8 cellular contexts compared by ENCODE assay signal in the genomic region with DNA sequence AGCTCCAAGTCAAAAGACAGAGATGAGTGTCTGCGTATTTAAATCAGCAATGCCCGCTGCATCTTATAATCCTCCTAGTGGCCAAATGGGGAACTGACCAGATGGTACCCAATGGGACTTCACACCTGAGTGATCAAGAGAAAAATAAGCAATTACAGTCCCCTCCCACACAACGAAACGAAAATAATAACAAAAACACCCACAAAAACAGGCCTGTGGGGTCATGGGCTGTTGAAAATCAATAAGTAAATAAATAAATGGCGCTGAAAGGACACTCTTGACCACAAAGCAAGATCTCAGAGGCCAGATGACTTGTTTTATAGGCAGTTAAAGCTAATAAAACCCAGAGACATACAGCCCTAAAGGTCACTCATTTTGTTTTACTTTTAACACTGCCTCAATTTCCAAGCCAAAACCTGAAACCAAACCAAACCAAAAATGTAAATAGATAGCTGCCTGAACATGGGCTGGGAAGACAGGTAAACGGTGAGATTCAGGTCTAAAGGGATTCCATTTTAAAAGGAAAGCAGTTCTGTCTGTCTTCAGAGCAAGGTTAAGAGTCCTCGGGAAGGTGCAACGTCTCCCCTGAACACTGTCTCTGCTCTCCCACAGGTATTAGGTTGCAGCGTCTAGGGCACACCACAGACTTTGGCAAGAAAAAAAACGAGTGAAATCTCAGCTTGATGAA.
DNase-seq lines count a peak whose midpoint lies in the region; ATAC-seq lines count a peak whose summit lies in the region.

No MANE protein-coding gene starts in this region.

- H3K9ac ChIP-seq in NT2/D1 (ENCODE audit: insufficient read length, low read depth) (peak overlapping the region; percentile 66), mucosa of rectum (ENCODE audit: low read depth in 1 of 2, low read length in 2 of 2) (peak overlapping the region; percentile 27 to 88)

- no peaks in the 10 kb centered on the region for H3K9me3 Mint-ChIP-seq in stimulated activated effector memory CD8-positive, alpha-beta T cell treated with anti-CD3 and anti-CD28 coated beads, Interleukin-12 subunit alpha, Interleukin-12 subunit beta, amount 100 ng/mL, for 72 hours

- no peaks in the 10 kb centered on the region for H3K4me1 ChIP-seq in NT2/D1 (ENCODE audit: insufficient read depth, insufficient read length)
- H3K4me1 ChIP-seq in mucosa of rectum (ENCODE audit: control insufficient read depth in 2 of 2, insufficient read depth in 2 of 2, low read length in 2 of 2): peaks cover 8 to 15% of the 10 kb centered on the region in 2 donors

- H3K27me3 ChIP-seq in NT2/D1 (ENCODE audit: insufficient read depth, insufficient read length) (no peaks in the 10 kb centered on the region), mucosa of rectum (ENCODE audit: control insufficient read depth in 2 of 2, insufficient read depth in 2 of 2, low read length in 2 of 2) (no peaks in the 10 kb centered on the region)

- H3K36me3 ChIP-seq in NT2/D1 (ENCODE audit: insufficient read depth, insufficient read length, low read length) (peaks cover 23% of the 10 kb centered on the region), mucosa of rectum (ENCODE audit: control insufficient read depth in 2 of 2, insufficient read depth in 2 of 2, low read length in 2 of 2) (peaks cover 8 to 14% of the 10 kb centered on the region in 2 donors)

- H3K4me3 Mint-ChIP-seq in stimulated activated effector memory CD8-positive, alpha-beta T cell treated with anti-CD3 and anti-CD28 coated beads, Interleukin-12 subunit alpha, Interleukin-12 subunit beta, amount 100 ng/mL, for 72 hours: peak overlapping the region; percentile 99

- H3K27ac ChIP-seq in epithelial cell of prostate (peak overlapping the region; percentile 55), mucosa of rectum (ENCODE audit: low read depth in 2 of 2, low read length in 2 of 2) (peak overlapping the region; percentile 83 to 85)

- DNase-seq in AML-193 (lab: John Stamatoyannopoulos, UW) (peak; percentile 70 to 83), NT2/D1 (ENCODE audit: low read depth, low spot score) (peak; percentile 74), activated T-cell treated with anti-CD3 and anti-CD28 coated beads for 24 hours (ENCODE audit: low read depth) (peak; percentile 73), epithelial cell of prostate (ENCODE audit: low read depth, low spot score) (no peak)
- DNase-seq in stimulated activated effector memory CD8-positive, alpha-beta T cell treated with anti-CD3 and anti-CD28 coated beads, Interleukin-12 subunit alpha, Interleukin-12 subunit beta, amount 100 ng/mL, for 72 hours (ENCODE audit: low spot score in 2 of 2): peak; percentile 82 to 91

- peak overlapping the region; percentile 77 for H3K27ac Mint-ChIP-seq in stimulated activated effector memory CD8-positive, alpha-beta T cell treated with anti-CD3 and anti-CD28 coated beads, Interleukin-12 subunit alpha, Interleukin-12 subunit beta, amount 100 ng/mL, for 72 hours

- peak overlapping the region; percentile 76 for H3K4me3 ChIP-seq in NT2/D1 (ENCODE audit: insufficient read length, low read depth)
- peak overlapping the region; percentile 67 to 75 for H3K4me3 ChIP-seq in mucosa of rectum (ENCODE audit: low read length in 2 of 2)

- H3K36me3 Mint-ChIP-seq in stimulated activated effector memory CD8-positive, alpha-beta T cell treated with anti-CD3 and anti-CD28 coated beads, Interleukin-12 subunit alpha, Interleukin-12 subunit beta, amount 100 ng/mL, for 72 hours: peaks cover 27% of the 10 kb centered on the region

- peaks cover 28% of the 10 kb centered on the region for H3K4me1 Mint-ChIP-seq in stimulated activated effector memory CD8-positive, alpha-beta T cell treated with anti-CD3 and anti-CD28 coated beads, Interleukin-12 subunit alpha, Interleukin-12 subunit beta, amount 100 ng/mL, for 72 hours

- H3K9me3 ChIP-seq in NT2/D1 (ENCODE audit: insufficient read depth, low read length) (no peaks in the 10 kb centered on the region), mucosa of rectum (ENCODE audit: control insufficient read depth in 2 of 2, low read length in 2 of 2) (no peaks in the 10 kb centered on the region)

- ATAC-seq in GM19025 (IDR thresholded peaks at IDR 0.05; ENCODE audit: low read depth, unreplicated experiment): peak; percentile 30
- ATAC-seq in HG03521 (IDR thresholded peaks at IDR 0.05; ENCODE audit: unreplicated experiment): peak; percentile 45
- ATAC-seq in stimulated activated effector memory CD8-positive, alpha-beta T cell treated with anti-CD3 and anti-CD28 coated beads, Interleukin-12 subunit alpha, Interleukin-12 subunit beta, amount 100 ng/mL, for 72 hours: peak; percentile 74
